Comparison of ENCODE assay signal across 1 cellular context in the genomic region with DNA sequence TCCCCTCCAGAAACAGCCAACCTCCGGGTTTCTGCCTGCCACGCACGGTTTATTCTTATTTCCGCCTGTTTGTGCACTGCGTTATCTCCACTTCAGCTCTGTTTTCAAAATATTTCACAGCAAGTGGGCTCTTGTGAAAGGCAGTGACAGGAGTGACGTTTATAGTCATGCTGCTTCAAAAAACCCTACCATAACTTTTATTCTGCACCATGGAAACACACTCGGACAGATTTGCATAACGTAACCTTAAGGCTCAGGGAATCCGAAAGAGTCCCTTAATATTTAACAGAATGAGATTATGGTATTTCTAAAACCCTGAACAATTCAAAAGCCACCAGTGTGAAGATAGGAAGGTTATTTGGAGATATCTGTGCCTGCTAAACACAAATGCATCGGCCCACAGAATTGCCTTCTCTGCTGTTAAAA.
TF ChIP-seq lines count a peak whose summit lies in the region.

No MANE protein-coding gene starts in this region.

TF ChIP-seq in GM12878, 131 proteins besides CTCF, POLR2A, EP300 and RAD21 (continued from another document):
- TF ChIP-seq, protein P1, sequence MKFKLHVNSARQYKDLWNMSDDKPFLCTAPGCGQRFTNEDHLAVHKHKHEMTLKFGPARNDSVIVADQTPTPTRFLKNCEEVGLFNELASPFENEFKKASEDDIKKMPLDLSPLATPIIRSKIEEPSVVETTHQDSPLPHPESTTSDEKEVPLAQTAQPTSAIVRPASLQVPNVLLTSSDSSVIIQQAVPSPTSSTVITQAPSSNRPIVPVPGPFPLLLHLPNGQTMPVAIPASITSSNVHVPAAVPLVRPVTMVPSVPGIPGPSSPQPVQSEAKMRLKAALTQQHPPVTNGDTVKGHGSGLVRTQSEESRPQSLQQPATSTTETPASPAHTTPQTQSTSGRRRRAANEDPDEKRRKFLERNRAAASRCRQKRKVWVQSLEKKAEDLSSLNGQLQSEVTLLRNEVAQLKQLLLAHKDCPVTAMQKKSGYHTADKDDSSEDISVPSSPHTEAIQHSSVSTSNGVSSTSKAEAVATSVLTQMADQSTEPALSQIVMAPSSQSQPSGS (IDR thresholded peaks at IDR 0.05; ENCODE audit: low read length) = peak; percentile 44; the same call in 1 of the 2 replicates
- TF ChIP-seq CREM (IDR thresholded peaks at IDR 0.05; ENCODE audit: low read depth) (no peak), EED (IDR thresholded peaks at IDR 0.05; ENCODE audit: low read depth) (no peak), ATF7 (IDR thresholded peaks at IDR 0.05; ENCODE audit: low read depth) (peak; percentile 75), PML (IDR thresholded peaks at IDR 0.05; ENCODE audit: low read length) (no peak), MEF2B (IDR thresholded peaks at IDR 0.05; ENCODE audit: partially characterized antibody, poor library complexity, severe bottlenecking) (peak; percentile 69), SMAD1 (IDR thresholded peaks at IDR 0.05; ENCODE audit: low read depth, partially characterized antibody) (no peak), EGR1 (IDR thresholded peaks at IDR 0.05; ENCODE audit: borderline replicate concordance in 1 of 2, low read depth in 2 of 2, low read length in 2 of 2) (no peak), MYB (IDR thresholded peaks at IDR 0.05; ENCODE audit: borderline replicate concordance, low read depth, low read length) (0 out of 2 replicates have a peak, but pooled peaks have one; percentile 10), CBX5 (IDR thresholded peaks at IDR 0.05; ENCODE audit: low read depth) (no peak; the same call in 1 of the 2 replicates), BRCA1 (IDR thresholded peaks at IDR 0.05; ENCODE audit: low read depth, low read length) (no peak), CHD2 (IDR thresholded peaks at IDR 0.05; ENCODE audit: borderline replicate concordance, low read depth, low read length) (no peak; the same call in 1 of the 2 replicates), POLR2AphosphoS5 (IDR thresholded peaks at IDR 0.05; ENCODE audit: low read length) (peak; percentile 17; the same call in 1 of the 2 replicates), POU2F2 (IDR thresholded peaks at IDR 0.05; ENCODE audit: borderline replicate concordance, low read depth, low read length) (peak; percentile 80; the same call in 2 of the 3 replicates), HDAC6 (IDR thresholded peaks at IDR 0.05; ENCODE audit: unreplicated experiment) (no peak), DPF2 (IDR thresholded peaks at IDR 0.05) (0 out of 2 replicates have a peak, but pooled peaks have one; percentile 53), YBX1 (IDR thresholded peaks at IDR 0.05) (no peak), ZSCAN29 (IDR thresholded peaks at IDR 0.05) (no peak), ZNF274 (IDR thresholded peaks at IDR 0.05; ENCODE audit: insufficient read depth, insufficient read length) (no peak), BACH1 (IDR thresholded peaks at IDR 0.05; ENCODE audit: borderline replicate concordance) (no peak)
- TF ChIP-seq, protein P2, sequence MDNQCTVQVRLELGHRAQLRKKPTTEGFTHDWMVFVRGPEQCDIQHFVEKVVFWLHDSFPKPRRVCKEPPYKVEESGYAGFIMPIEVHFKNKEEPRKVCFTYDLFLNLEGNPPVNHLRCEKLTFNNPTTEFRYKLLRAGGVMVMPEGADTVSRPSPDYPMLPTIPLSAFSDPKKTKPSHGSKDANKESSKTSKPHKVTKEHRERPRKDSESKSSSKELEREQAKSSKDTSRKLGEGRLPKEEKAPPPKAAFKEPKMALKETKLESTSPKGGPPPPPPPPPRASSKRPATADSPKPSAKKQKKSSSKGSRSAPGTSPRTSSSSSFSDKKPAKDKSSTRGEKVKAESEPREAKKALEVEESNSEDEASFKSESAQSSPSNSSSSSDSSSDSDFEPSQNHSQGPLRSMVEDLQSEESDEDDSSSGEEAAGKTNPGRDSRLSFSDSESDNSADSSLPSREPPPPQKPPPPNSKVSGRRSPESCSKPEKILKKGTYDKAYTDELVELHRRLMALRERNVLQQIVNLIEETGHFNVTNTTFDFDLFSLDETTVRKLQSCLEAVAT (IDR thresholded peaks at IDR 0.05) = peak; percentile 63; the same call in 1 of the 2 replicates
- TF ChIP-seq, protein P3, sequence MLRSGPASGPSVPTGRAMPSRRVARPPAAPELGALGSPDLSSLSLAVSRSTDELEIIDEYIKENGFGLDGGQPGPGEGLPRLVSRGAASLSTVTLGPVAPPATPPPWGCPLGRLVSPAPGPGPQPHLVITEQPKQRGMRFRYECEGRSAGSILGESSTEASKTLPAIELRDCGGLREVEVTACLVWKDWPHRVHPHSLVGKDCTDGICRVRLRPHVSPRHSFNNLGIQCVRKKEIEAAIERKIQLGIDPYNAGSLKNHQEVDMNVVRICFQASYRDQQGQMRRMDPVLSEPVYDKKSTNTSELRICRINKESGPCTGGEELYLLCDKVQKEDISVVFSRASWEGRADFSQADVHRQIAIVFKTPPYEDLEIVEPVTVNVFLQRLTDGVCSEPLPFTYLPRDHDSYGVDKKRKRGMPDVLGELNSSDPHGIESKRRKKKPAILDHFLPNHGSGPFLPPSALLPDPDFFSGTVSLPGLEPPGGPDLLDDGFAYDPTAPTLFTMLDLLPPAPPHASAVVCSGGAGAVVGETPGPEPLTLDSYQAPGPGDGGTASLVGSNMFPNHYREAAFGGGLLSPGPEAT (IDR thresholded peaks at IDR 0.05; ENCODE audit: low read depth) = peak; percentile 7; the same call in 1 of the 2 replicates
- TF ChIP-seq, protein P4, sequence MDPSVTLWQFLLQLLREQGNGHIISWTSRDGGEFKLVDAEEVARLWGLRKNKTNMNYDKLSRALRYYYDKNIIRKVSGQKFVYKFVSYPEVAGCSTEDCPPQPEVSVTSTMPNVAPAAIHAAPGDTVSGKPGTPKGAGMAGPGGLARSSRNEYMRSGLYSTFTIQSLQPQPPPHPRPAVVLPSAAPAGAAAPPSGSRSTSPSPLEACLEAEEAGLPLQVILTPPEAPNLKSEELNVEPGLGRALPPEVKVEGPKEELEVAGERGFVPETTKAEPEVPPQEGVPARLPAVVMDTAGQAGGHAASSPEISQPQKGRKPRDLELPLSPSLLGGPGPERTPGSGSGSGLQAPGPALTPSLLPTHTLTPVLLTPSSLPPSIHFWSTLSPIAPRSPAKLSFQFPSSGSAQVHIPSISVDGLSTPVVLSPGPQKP (IDR thresholded peaks at IDR 0.05; ENCODE audit: low read depth, low read length) = no peak; the same call in 1 of the 2 replicates
- TF ChIP-seq, protein P5, sequence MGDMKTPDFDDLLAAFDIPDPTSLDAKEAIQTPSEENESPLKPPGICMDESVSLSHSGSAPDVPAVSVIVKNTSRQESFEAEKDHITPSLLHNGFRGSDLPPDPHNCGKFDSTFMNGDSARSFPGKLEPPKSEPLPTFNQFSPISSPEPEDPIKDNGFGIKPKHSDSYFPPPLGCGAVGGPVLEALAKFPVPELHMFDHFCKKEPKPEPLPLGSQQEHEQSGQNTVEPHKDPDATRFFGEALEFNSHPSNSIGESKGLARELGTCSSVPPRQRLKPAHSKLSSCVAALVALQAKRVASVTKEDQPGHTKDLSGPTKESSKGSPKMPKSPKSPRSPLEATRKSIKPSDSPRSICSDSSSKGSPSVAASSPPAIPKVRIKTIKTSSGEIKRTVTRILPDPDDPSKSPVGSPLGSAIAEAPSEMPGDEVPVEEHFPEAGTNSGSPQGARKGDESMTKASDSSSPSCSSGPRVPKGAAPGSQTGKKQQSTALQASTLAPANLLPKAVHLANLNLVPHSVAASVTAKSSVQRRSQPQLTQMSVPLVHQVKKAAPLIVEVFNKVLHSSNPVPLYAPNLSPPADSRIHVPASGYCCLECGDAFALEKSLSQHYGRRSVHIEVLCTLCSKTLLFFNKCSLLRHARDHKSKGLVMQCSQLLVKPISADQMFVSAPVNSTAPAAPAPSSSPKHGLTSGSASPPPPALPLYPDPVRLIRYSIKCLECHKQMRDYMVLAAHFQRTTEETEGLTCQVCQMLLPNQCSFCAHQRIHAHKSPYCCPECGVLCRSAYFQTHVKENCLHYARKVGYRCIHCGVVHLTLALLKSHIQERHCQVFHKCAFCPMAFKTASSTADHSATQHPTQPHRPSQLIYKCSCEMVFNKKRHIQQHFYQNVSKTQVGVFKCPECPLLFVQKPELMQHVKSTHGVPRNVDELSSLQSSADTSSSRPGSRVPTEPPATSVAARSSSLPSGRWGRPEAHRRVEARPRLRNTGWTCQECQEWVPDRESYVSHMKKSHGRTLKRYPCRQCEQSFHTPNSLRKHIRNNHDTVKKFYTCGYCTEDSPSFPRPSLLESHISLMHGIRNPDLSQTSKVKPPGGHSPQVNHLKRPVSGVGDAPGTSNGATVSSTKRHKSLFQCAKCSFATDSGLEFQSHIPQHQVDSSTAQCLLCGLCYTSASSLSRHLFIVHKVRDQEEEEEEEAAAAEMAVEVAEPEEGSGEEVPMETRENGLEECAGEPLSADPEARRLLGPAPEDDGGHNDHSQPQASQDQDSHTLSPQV (IDR thresholded peaks at IDR 0.05) = no peak
